In genomic region chr4:152839729-152840128, GRCh38 we compare ENCODE assay signal across 8 cellular contexts. TPM values are rescaled to one million over a fixed set of nuclear protein-coding genes. Genes with fewer than 3 reads are reported as not detected.
DNase-seq lines count a peak whose midpoint lies in the region; ATAC-seq, FAIRE-seq and TF ChIP-seq lines count a peak whose summit lies in the region.
"Not testable (repeated sequence)": the region's sequence is repeated elsewhere in the genome, so short reads cannot be mapped to it uniquely, and the experiment has no call there.

No MANE protein-coding gene starts in this region.

- peak overlapping the region in 6 of 7 donors; percentile 8 to 65 (median 46) for H3K4me3 Mint-ChIP-seq in CD8-positive, alpha-beta memory T cell
- H3K4me3 Mint-ChIP-seq in IgD-negative memory B cell: peak overlapping the region in 2 of 4 donors; percentile 30 to 43
- H3K4me3 Mint-ChIP-seq in WTC11; activated CD8-positive, alpha-beta memory T cell treated with anti-CD3 and anti-CD28 coated beads, Interleukin-2, amount 10 ng/mL, durations not matched to agents 7 days and 5 days; activated naive CD4-positive, alpha-beta T cell treated with anti-CD3 and anti-CD28 coated beads for 36 hours: not testable (repeated sequence)
- peak overlapping the region in 3 of 10 donors; percentile 5 to 50 (median 41) for H3K4me3 Mint-ChIP-seq in naive thymus-derived CD4-positive, alpha-beta T cell
- H3K4me3 Mint-ChIP-seq in stimulated activated naive B cell treated with anti-CD40 and anti-IgM and Interleukin-4, amounts not matched to agents 10 μg/mL and 1 μg/mL and 100 μg/mL, for 72 hours: peak overlapping the region in 1 of 2 donors; percentile 31

- not testable (repeated sequence) for FAIRE-seq in GM12878 (lab: Jason Lieb, UNC)

- BruUV-seq in GM12878 (replicated peaks; lab: Mats Ljungman, UMichigan): not testable (repeated sequence)

- H4K20me1 ChIP-seq in GM12878 (ENCODE audit: control insufficient read depth, insufficient read depth): not testable (repeated sequence)

- POLR2A ChIA-PET in CD8-positive, alpha-beta memory T cell (lab: Charles Lee); WTC11 (lab: Charles Lee); GM12878 (lab: Charles Lee); naive thymus-derived CD4-positive, alpha-beta T cell (lab: Charles Lee): not testable (repeated sequence)

- 6% methylated on average over 1 of the region's 1 CpG for WGBS in GM12878 (ENCODE audit: insufficient coverage, insufficient replicate concordance, low lambda C conversion rate, missing lambda C conversion rate)

- H3K79me2 ChIP-seq in GM12878 (ENCODE audit: control insufficient read depth, insufficient read depth, low read length): not testable (repeated sequence)

- in situ Hi-C loops in GM12878 (cut with MboI): not testable (repeated sequence)

- H3K27me3 Mint-ChIP-seq in CD8-positive, alpha-beta memory T cell; IgD-negative memory B cell; WTC11 (ENCODE audit: low read depth); activated CD8-positive, alpha-beta memory T cell treated with anti-CD3 and anti-CD28 coated beads, Interleukin-2, amount 10 ng/mL, durations not matched to agents 7 days and 5 days; activated naive CD4-positive, alpha-beta T cell treated with anti-CD3 and anti-CD28 coated beads for 36 hours (ENCODE audit: low read depth); naive thymus-derived CD4-positive, alpha-beta T cell; stimulated activated naive B cell treated with anti-CD40 and anti-IgM and Interleukin-4, amounts not matched to agents 10 μg/mL and 1 μg/mL and 100 μg/mL, for 72 hours: not testable (repeated sequence)

- not testable (repeated sequence) for ATAC-seq in WTC11; activated CD8-positive, alpha-beta memory T cell treated with anti-CD3 and anti-CD28 coated beads, Interleukin-2, amount 10 ng/mL, durations not matched to agents 7 days and 5 days; naive thymus-derived CD4-positive, alpha-beta T cell; stimulated activated naive B cell treated with anti-CD40 and anti-IgM and Interleukin-4, amounts not matched to agents 10 μg/mL and 1 μg/mL and 100 μg/mL, for 72 hours (replicated peaks)
- peak; percentile 61 for ATAC-seq in GM12878

- H3K27ac Mint-ChIP-seq in CD8-positive, alpha-beta memory T cell: peak overlapping the region; percentile 14 to 86 (median 68)
- H3K27ac Mint-ChIP-seq in IgD-negative memory B cell (peak overlapping the region in 2 of 3 donors; percentile 36 to 41), WTC11 (peak overlapping the region; percentile 6; the same call in 1 of the 2 replicates)
- peak overlapping the region; percentile 50 for H3K27ac Mint-ChIP-seq in activated CD8-positive, alpha-beta memory T cell treated with anti-CD3 and anti-CD28 coated beads, Interleukin-2, amount 10 ng/mL, durations not matched to agents 7 days and 5 days
- H3K27ac Mint-ChIP-seq in activated naive CD4-positive, alpha-beta T cell treated with anti-CD3 and anti-CD28 coated beads for 36 hours: peak overlapping the region; percentile 69
- H3K27ac Mint-ChIP-seq in naive thymus-derived CD4-positive, alpha-beta T cell: peak overlapping the region in 5 of 9 donors; percentile 0 to 81 (median 12)
- H3K27ac Mint-ChIP-seq in stimulated activated naive B cell treated with anti-CD40 and anti-IgM and Interleukin-4, amounts not matched to agents 10 μg/mL and 1 μg/mL and 100 μg/mL, for 72 hours: peak overlapping the region; percentile 74

- CTCF ChIA-PET in CD8-positive, alpha-beta memory T cell (lab: Charles Lee): interaction anchor here (0.7 kb wide), 1 partner anchor 61 kb away, joined by 3 read pairs; no protein-coding TSS in a partner anchor
- CTCF ChIA-PET in WTC11 (lab: Charles Lee); activated CD8-positive, alpha-beta memory T cell treated with anti-CD3 and anti-CD28 coated beads, Interleukin-2, amount 10 ng/mL, durations not matched to agents 7 days and 5 days (lab: Charles Lee); GM12878 (lab: Yijun Ruan, JAX): not testable (repeated sequence)
- CTCF ChIA-PET in activated naive CD4-positive, alpha-beta T cell treated with anti-CD3 and anti-CD28 coated beads for 36 hours (lab: Charles Lee): interaction anchor here (0.9 kb wide), 1 partner anchor 56 kb away, joined by 3 read pairs; no protein-coding TSS in a partner anchor
- CTCF ChIA-PET in naive thymus-derived CD4-positive, alpha-beta T cell (lab: Charles Lee): interaction anchor here (1.0 kb wide), 1 partner anchor 804 kb away, joined by 3 read pairs; no protein-coding TSS in a partner anchor

- not testable (repeated sequence) for TF ChIP-seq POLR2A in GM12878 (IDR thresholded peaks at IDR 0.05; ENCODE audit: low read depth, low read length)

- not testable (repeated sequence) for H2AFZ ChIP-seq in GM12878 (ENCODE audit: control insufficient read depth, low read depth, low read length)

- not testable (repeated sequence) for H3K27me3 ChIP-seq in CD8-positive, alpha-beta memory T cell (ENCODE audit: insufficient read depth, low read length, poor library complexity, severe bottlenecking); GM12878 (replicated peaks in 1 of 2; ENCODE audit: control insufficient read depth in 2 of 2, insufficient read depth in 2 of 2, low read length in 1 of 2); naive thymus-derived CD4-positive, alpha-beta T cell (ENCODE audit: control insufficient read depth in 2 of 2, insufficient read depth in 2 of 2, low read length in 2 of 2)

- not testable (repeated sequence) for H3K9ac ChIP-seq in GM12878 (ENCODE audit: control insufficient read depth, insufficient read depth, low read length)

- DNase-seq in CD8-positive, alpha-beta memory T cell: peak in 1 of 5 donors; percentile 7
- not testable (repeated sequence) for DNase-seq in WTC11 (ENCODE audit: low spot score); activated CD8-positive, alpha-beta memory T cell treated with anti-CD3 and anti-CD28 coated beads, Interleukin-2, amount 10 ng/mL, durations not matched to agents 7 days and 5 days; activated naive CD4-positive, alpha-beta T cell treated with anti-CD3 and anti-CD28 coated beads for 36 hours; naive thymus-derived CD4-positive, alpha-beta T cell; stimulated activated naive B cell treated with anti-CD40 and anti-IgM and Interleukin-4, amounts not matched to agents 10 μg/mL and 1 μg/mL and 100 μg/mL, for 72 hours
- peak; percentile 8 for DNase-seq in GM12878 (ENCODE audit: low read depth, low spot score)

- H3K9me3 ChIP-seq in CD8-positive, alpha-beta memory T cell (ENCODE audit: low read length); GM12878 (replicated peaks; ENCODE audit: control insufficient read depth, insufficient read depth, low read length); naive thymus-derived CD4-positive, alpha-beta T cell (ENCODE audit: control insufficient read depth in 2 of 3, low read length in 3 of 3): not testable (repeated sequence)

- not testable (repeated sequence) for H3K4me2 ChIP-seq in GM12878 (ENCODE audit: control insufficient read depth, insufficient read depth)

- not testable (repeated sequence) for TF ChIP-seq CTCF in WTC11 (IDR thresholded peaks at IDR 0.05); GM12878 (IDR thresholded peaks at IDR 0.05 in 2 of 3, conservative IDR thresholded peaks at IDR 0.05 in 1 of 3; ENCODE audit: control insufficient read depth in 2 of 3, extremely low read depth in 1 of 3, insufficient read depth in 1 of 3, low read depth in 3 of 3, low read length in 3 of 3)

- H3K4me3 ChIP-seq in CD8-positive, alpha-beta memory T cell (ENCODE audit: low read length); GM12878; naive thymus-derived CD4-positive, alpha-beta T cell (ENCODE audit: low read length): not testable (repeated sequence)

- SMC1A ChIA-PET in GM12878 (lab: Charles Lee; ENCODE audit: uncharacterized antibody, unreplicated experiment): not testable (repeated sequence)

- intact Hi-C loops in activated naive CD4-positive, alpha-beta T cell treated with anti-CD3 and anti-CD28 coated beads for 36 hours (cut with micrococcal nuclease): not testable (repeated sequence)
- intact Hi-C loops in GM12878 (cut with micrococcal nuclease; ENCODE audit: unreplicated experiment): loop anchor here (10.0 kb wide), 1 partner anchor 475 kb away; no protein-coding TSS in a partner anchor
- intact Hi-C loops in naive thymus-derived CD4-positive, alpha-beta T cell (cut with micrococcal nuclease): loop anchor here in 1 of 2 donors (1.0 kb wide), 1 partner anchor 60 kb away; the partner anchor contains the start of genes ARFIP1 and TIGD4

- TF ChIP-seq EP300 in GM12878 (IDR thresholded peaks at IDR 0.05; ENCODE audit: borderline replicate concordance in 1 of 2, control insufficient read depth in 1 of 2, low read depth in 2 of 2, low read length in 2 of 2): not testable (repeated sequence)

- H3K36me3 ChIP-seq in CD8-positive, alpha-beta memory T cell (ENCODE audit: insufficient read depth, low read length); GM12878 (ENCODE audit: control insufficient read depth in 2 of 2, insufficient read depth in 2 of 2, low read length in 1 of 2); naive thymus-derived CD4-positive, alpha-beta T cell (ENCODE audit: control insufficient read depth in 2 of 3, insufficient read depth in 3 of 3, low read length in 3 of 3): not testable (repeated sequence)

- H3K4me1 ChIP-seq in CD8-positive, alpha-beta memory T cell (ENCODE audit: insufficient read depth, low read length); GM12878 (ENCODE audit: control insufficient read depth, insufficient read depth, low read length); naive thymus-derived CD4-positive, alpha-beta T cell (ENCODE audit: control insufficient read depth in 2 of 2, insufficient read depth in 2 of 2, low read length in 2 of 2): not testable (repeated sequence)

- peaks cover 22 to 34% (median 31%) of the 10 kb centered on the region in 3 donors for H3K36me3 Mint-ChIP-seq in CD8-positive, alpha-beta memory T cell
- peaks cover 15% of the 10 kb centered on the region for H3K36me3 Mint-ChIP-seq in IgD-negative memory B cell
- peaks cover 57% of the 10 kb centered on the region for H3K36me3 Mint-ChIP-seq in WTC11
- peaks cover 48% of the 10 kb centered on the region for H3K36me3 Mint-ChIP-seq in activated CD8-positive, alpha-beta memory T cell treated with anti-CD3 and anti-CD28 coated beads, Interleukin-2, amount 10 ng/mL, durations not matched to agents 7 days and 5 days
- H3K36me3 Mint-ChIP-seq in activated naive CD4-positive, alpha-beta T cell treated with anti-CD3 and anti-CD28 coated beads for 36 hours (ENCODE audit: low read depth): peaks cover 36% of the 10 kb centered on the region
- peaks cover 25 to 79% (median 60%) of the 10 kb centered on the region in 5 donors for H3K36me3 Mint-ChIP-seq in naive thymus-derived CD4-positive, alpha-beta T cell
- H3K36me3 Mint-ChIP-seq in stimulated activated naive B cell treated with anti-CD40 and anti-IgM and Interleukin-4, amounts not matched to agents 10 μg/mL and 1 μg/mL and 100 μg/mL, for 72 hours: peaks cover 53 to 67% of the 10 kb centered on the region in 2 donors

- H3K4me1 Mint-ChIP-seq in CD8-positive, alpha-beta memory T cell: peaks cover 29 to 40% (median 38%) of the 10 kb centered on the region in 3 donors
- H3K4me1 Mint-ChIP-seq in IgD-negative memory B cell: peaks cover 11 to 14% (median 13%) of the 10 kb centered on the region in 3 donors
- peaks cover 48% of the 10 kb centered on the region for H3K4me1 Mint-ChIP-seq in WTC11
- peaks cover 16% of the 10 kb centered on the region for H3K4me1 Mint-ChIP-seq in activated CD8-positive, alpha-beta memory T cell treated with anti-CD3 and anti-CD28 coated beads, Interleukin-2, amount 10 ng/mL, durations not matched to agents 7 days and 5 days
- peaks cover 16% of the 10 kb centered on the region for H3K4me1 Mint-ChIP-seq in activated naive CD4-positive, alpha-beta T cell treated with anti-CD3 and anti-CD28 coated beads for 36 hours (ENCODE audit: low read depth)
- peaks cover 11 to 37% (median 15%) of the 10 kb centered on the region in 7 donors for H3K4me1 Mint-ChIP-seq in naive thymus-derived CD4-positive, alpha-beta T cell
- H3K4me1 Mint-ChIP-seq in stimulated activated naive B cell treated with anti-CD40 and anti-IgM and Interleukin-4, amounts not matched to agents 10 μg/mL and 1 μg/mL and 100 μg/mL, for 72 hours: peaks cover 17 to 31% of the 10 kb centered on the region in 2 donors

- peaks cover 0 to 15% (median 7%) of the 10 kb centered on the region in 5 donors for H3K9me3 Mint-ChIP-seq in CD8-positive, alpha-beta memory T cell
- H3K9me3 Mint-ChIP-seq in IgD-negative memory B cell; activated CD8-positive, alpha-beta memory T cell treated with anti-CD3 and anti-CD28 coated beads, Interleukin-2, amount 10 ng/mL, durations not matched to agents 7 days and 5 days (ENCODE audit: low read depth); stimulated activated naive B cell treated with anti-CD40 and anti-IgM and Interleukin-4, amounts not matched to agents 10 μg/mL and 1 μg/mL and 100 μg/mL, for 72 hours: not testable (repeated sequence)
- peaks cover 56% of the 10 kb centered on the region for H3K9me3 Mint-ChIP-seq in WTC11
- H3K9me3 Mint-ChIP-seq in activated naive CD4-positive, alpha-beta T cell treated with anti-CD3 and anti-CD28 coated beads for 36 hours: peaks cover 15% of the 10 kb centered on the region
- peaks cover 0 to 47% (median 13%) of the 10 kb centered on the region in 11 donors for H3K9me3 Mint-ChIP-seq in naive thymus-derived CD4-positive, alpha-beta T cell

- not testable (repeated sequence) for H3K27ac ChIP-seq in CD8-positive, alpha-beta memory T cell (ENCODE audit: low read depth, low read length); GM12878 (ENCODE audit: control insufficient read depth, insufficient read depth); naive thymus-derived CD4-positive, alpha-beta T cell (ENCODE audit: low read depth, low read length)

- RAD21 ChIA-PET in GM12878 (lab: Charles Lee; ENCODE audit: unreplicated experiment): not testable (repeated sequence)

- TF ChIP-seq RAD21 in GM12878 (IDR thresholded peaks at IDR 0.05; ENCODE audit: insufficient read depth, low read depth, low read length): not testable (repeated sequence)

RNA-seq across cellular contexts. Expression of gene ARFIP1, which starts 60.0 kb away (rescaled TPM):
- total RNA-seq in CD8-positive, alpha-beta memory T cell: 10 to 100 TPM; 13.1 to 14.0 TPM
- 15.3 TPM for polyA plus RNA-seq in CD8-positive, alpha-beta memory T cell
- polyA plus RNA-seq in IgD-negative memory B cell (18.2 TPM), GM12878 (2011; rRNA removed) (21.7 and 36.3 TPM in 2 replicates), GM12878 (2014; fragmentation: Illumina TruSeq; extraction: Trizol) (13.8 and 16.9 TPM in 2 replicates), GM12878 (2014; fragmentation: Nextera tagmentation; extraction: Ambion mirVana) (10 to 100 TPM in 1 of 2 experiments, 1 to 10 TPM in 1; 9.5 to 11.0 TPM), GM12878 (2014; rRNA removed) (10.5 and 11.5 TPM in 2 replicates), GM12878 (2016; fragmentation: Nextera tagmentation; extraction: Ambion mirVana) (10 to 100 TPM; 18.3 to 18.9 TPM)
- total RNA-seq in WTC11 (2021) (29.2 to 35.3 TPM (median 31.2 TPM) in 3 replicates), GM12878 (2014; rRNA removed) (17.1 and 22.1 TPM in 2 replicates), GM12878 (2014; rRNA removed; fragmentation: Illumina TruSeq; extraction: Trizol) (17.9 and 19.8 TPM in 2 replicates), GM12878 (2021) (12.8 TPM in 2 replicates)
- total RNA-seq in activated CD8-positive, alpha-beta memory T cell treated with anti-CD3 and anti-CD28 coated beads, Interleukin-2, amount 10 ng/mL, durations not matched to agents 7 days and 5 days: 10 to 100 TPM; 20.1 to 25.0 TPM
- total RNA-seq in activated naive CD4-positive, alpha-beta T cell treated with anti-CD3 and anti-CD28 coated beads for 36 hours: 1 to 10 TPM; 5.0 to 5.1 TPM
- 39.3 and 40.2 TPM in 2 replicates for total RNA-seq in GM12878 (2013; cell fraction: nucleolus; rRNA removed)
- polyA plus RNA-seq in GM12878 (2011; ENCODE audit: low read depth): 4.6 TPM
- polyA plus RNA-seq in GM12878 (2011; cell fraction: cytosol; rRNA removed): 6.7 TPM in 2 replicates
- polyA plus RNA-seq in GM12878 (2011; cell fraction: nucleus; rRNA removed): 11.5 and 16.9 TPM in 2 replicates
- 8.0 and 11.0 TPM in 2 replicates for polyA plus RNA-seq in GM12878 (2012)
- 14.1 and 14.8 TPM in 2 replicates for polyA minus RNA-seq in GM12878 (2011; rRNA and poly(A)+ RNA removed)
- 7.8 and 10.2 TPM in 2 replicates for polyA minus RNA-seq in GM12878 (2011; cell fraction: cytosol; rRNA and poly(A)+ RNA removed)
- polyA minus RNA-seq in GM12878 (2011; cell fraction: nucleus; rRNA and poly(A)+ RNA removed): 18.7 and 32.4 TPM in 2 replicates
- 10 to 100 TPM in 4 of 5 experiments, 1 to 10 TPM in 1; 5.1 to 20.2 (median 15.1) TPM for total RNA-seq in naive thymus-derived CD4-positive, alpha-beta T cell
- 10 to 100 TPM; 11.9 to 17.2 TPM for polyA plus RNA-seq in naive thymus-derived CD4-positive, alpha-beta T cell

Comparison
In these comparisons a context has a peak if more than half of its experiments do, and no peak if none do; other contexts are left out.
1. H3K27ac Mint-ChIP-seq: peak in every context shown above with its lines; median percentile 74 in stimulated activated naive B cell treated with anti-CD40 and anti-IgM and Interleukin-4, amounts not matched to agents 10 μg/mL and 1 μg/mL and 100 μg/mL, for 72 hours; 69 in activated naive CD4-positive, alpha-beta T cell treated with anti-CD3 and anti-CD28 coated beads for 36 hours; 68 in CD8-positive, alpha-beta memory T cell; 50 in activated CD8-positive, alpha-beta memory T cell treated with anti-CD3 and anti-CD28 coated beads, Interleukin-2, amount 10 ng/mL, durations not matched to agents 7 days and 5 days; 38 in IgD-negative memory B cell; 12 in naive thymus-derived CD4-positive, alpha-beta T cell; 6 in WTC11.